8 cellular contexts compared by ENCODE assay signal in the genomic region with DNA sequence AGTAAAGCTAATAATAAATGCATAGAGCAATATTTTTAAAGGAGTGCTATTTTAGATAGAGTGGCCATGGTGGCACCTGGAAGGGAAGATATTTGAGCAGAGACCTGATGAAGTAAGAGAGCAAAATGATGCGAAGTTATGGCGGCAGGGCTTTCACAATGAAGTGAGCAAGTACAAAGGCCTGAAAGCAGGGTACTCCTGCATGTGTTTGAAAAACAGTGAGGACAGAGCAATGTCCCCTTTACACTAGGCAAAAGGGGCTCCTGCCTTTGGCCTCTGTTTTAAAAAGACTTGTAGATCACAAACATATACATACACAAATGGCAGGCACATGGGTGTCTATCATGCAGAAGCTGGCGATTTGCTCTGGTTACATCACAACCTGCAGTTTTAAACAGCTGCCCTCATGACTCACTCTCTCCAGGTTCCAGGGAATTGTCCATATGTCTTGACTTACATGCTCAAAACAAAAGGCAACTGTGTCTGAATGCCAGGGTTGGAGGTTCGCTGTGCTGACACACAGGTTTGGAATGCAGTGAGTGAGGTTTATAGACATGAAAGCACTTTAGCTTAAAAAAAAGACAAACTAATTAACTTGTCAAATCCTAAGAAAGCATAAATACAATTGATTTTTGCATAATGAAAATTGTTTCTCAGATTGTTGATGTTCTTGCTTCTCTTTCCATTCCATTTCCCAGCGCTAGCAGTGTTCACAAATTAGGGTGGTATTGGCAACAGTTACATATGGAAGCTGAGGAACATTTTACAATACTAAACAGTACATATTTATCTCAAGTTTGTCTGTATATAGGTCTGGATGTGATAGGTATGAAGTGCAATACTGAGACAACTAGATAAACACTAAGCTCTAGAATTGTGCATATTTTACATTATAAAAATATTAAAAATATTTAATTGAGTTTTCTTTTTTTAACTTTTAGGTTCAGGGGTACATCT.
DNase-seq lines count a peak whose midpoint lies in the region; ATAC-seq and TF ChIP-seq lines count a peak whose summit lies in the region.

No MANE protein-coding gene starts in this region.

- H3K27me3 ChIP-seq in colonic mucosa, result no peaks in the 10 kb centered on the region

- H3K36me3 ChIP-seq in colonic mucosa, result no peaks in the 10 kb centered on the region

- H3K9me3 ChIP-seq in colonic mucosa, result no peaks in the 10 kb centered on the region

- no peaks in the 10 kb centered on the region for H3K4me1 ChIP-seq in colonic mucosa

- no peak for TF ChIP-seq CTCF in colonic mucosa (IDR thresholded peaks at IDR 0.05)

- peak; percentile 98 for DNase-seq in DMS53 (lab: John Stamatoyannopoulos, UW)
- peak; percentile 75 for DNase-seq in NCI-H1694 (lab: John Stamatoyannopoulos, UW)
- peak; percentile 63 for DNase-seq in colonic mucosa
- DNase-seq in myocyte (ENCODE audit: low read depth), result peak; percentile 89
- DNase-seq in HUDEP-2 (lab: John Stamatoyannopoulos, UW; ENCODE audit: unreplicated experiment in 76 of 76), result no peak
- no peak for DNase-seq in activated effector memory CD4-positive, alpha-beta T cell treated with Interleukin-2 at 50 U/mL for 16 hours

- intact Hi-C loops in colonic mucosa (cut with DNase I), result no loop called here

- H3K4me3 ChIP-seq in colonic mucosa, result no peak overlapping the region

- H3K9ac ChIP-seq in colonic mucosa (ENCODE audit: low read depth in 2 of 2, low read length in 2 of 2), result no peak overlapping the region

- H3K27ac ChIP-seq in colonic mucosa, result no peak overlapping the region

- no peak for ATAC-seq in HG03280 (IDR thresholded peaks at IDR 0.05; ENCODE audit: unreplicated experiment)
- ATAC-seq in HG02870 (IDR thresholded peaks at IDR 0.05; ENCODE audit: unreplicated experiment), result no peak

Comparison
In these comparisons a context has a peak if more than half of its experiments do, and no peak if none do; other contexts are left out.
1. DNase-seq: peak in DMS53 (single experiment), NCI-H1694 (single experiment), colonic mucosa (single experiment) and myocyte (single experiment); none in HUDEP-2 (0 of 76) and activated effector memory CD4-positive, alpha-beta T cell treated with Interleukin-2 at 50 U/mL for 16 hours (single experiment).